In the genomic region with DNA sequence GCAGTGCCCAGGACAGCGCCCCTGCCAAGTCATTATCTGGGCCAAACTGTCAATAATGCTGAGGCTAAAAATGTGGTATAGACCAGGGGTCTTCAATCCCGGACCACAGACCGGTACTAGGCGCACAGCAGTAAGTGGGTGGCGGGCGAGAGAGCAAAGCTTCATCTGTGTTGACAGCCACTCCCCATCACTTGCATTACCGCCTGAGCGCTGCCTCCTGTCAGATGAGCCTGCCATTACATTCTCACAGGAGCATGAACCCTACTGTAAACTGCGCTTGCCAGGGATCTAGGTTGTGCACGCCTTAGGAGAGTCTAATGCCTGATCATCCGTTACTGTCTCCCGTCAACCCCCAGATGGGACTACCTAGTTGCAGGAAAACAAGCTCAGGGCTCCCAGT, we compare ENCODE assay signal across 1 cellular context.
TF ChIP-seq lines count a peak whose summit lies in the region.

No MANE protein-coding gene starts in this region.

TF ChIP-seq in GM23338, 12 proteins besides CTCF, POLR2A, EP300 and RAD21 (continued from another document):
- no peak for TF ChIP-seq REST (IDR thresholded peaks at IDR 0.05; ENCODE audit: unreplicated experiment)
- no peak for TF ChIP-seq EZH2 (IDR thresholded peaks at IDR 0.05; ENCODE audit: low read depth, unreplicated experiment)
- TF ChIP-seq, protein P1, sequence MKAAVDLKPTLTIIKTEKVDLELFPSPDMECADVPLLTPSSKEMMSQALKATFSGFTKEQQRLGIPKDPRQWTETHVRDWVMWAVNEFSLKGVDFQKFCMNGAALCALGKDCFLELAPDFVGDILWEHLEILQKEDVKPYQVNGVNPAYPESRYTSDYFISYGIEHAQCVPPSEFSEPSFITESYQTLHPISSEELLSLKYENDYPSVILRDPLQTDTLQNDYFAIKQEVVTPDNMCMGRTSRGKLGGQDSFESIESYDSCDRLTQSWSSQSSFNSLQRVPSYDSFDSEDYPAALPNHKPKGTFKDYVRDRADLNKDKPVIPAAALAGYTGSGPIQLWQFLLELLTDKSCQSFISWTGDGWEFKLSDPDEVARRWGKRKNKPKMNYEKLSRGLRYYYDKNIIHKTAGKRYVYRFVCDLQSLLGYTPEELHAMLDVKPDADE (IDR thresholded peaks at IDR 0.05): no peak
- TF ChIP-seq STAT1 (IDR thresholded peaks at IDR 0.05; ENCODE audit: unreplicated experiment): no peak
- no peak for TF ChIP-seq JUNB (IDR thresholded peaks at IDR 0.05; ENCODE audit: unreplicated experiment)
- TF ChIP-seq NANOG (IDR thresholded peaks at IDR 0.05; ENCODE audit: borderline replicate concordance): no peak
- no peak for TF ChIP-seq EZH2phosphoT487 (IDR thresholded peaks at IDR 0.05; ENCODE audit: unreplicated experiment)
- TF ChIP-seq POLR2AphosphoS5 (IDR thresholded peaks at IDR 0.05; ENCODE audit: low read depth): no peak
- TF ChIP-seq ZNF114 (CRISPR knock-in tag; IDR thresholded peaks at IDR 0.05): no peak
TF ChIP-seq in GM23338: peak in this region for 0.
